Comparison of ENCODE assay signal across 9 cellular contexts in genomic region chr2:96907405-96908041, GRCh38. TPM values are rescaled to one million over a fixed set of nuclear protein-coding genes. Genes with fewer than 3 reads are reported as not detected.
DNase-seq lines count a peak whose midpoint lies in the region; ATAC-seq, FAIRE-seq and TF ChIP-seq lines count a peak whose summit lies in the region.
"Had no signal": no experiment of that assay in that cellular context is flagged by ENCODE, and none has a peak within 500 bp of the region (broad histone marks: within the 10 kb centered on the region; RNA-seq: fewer than 3 reads in every experiment).

No MANE protein-coding gene starts in this region.

- peaks cover 11% of the 10 kb centered on the region for H3K4me1 ChIP-seq in osteoblast (ENCODE audit: insufficient read depth, low read length)

- peak overlapping the region in 1 of 10 donors; percentile 53 for H3K27ac Mint-ChIP-seq in naive thymus-derived CD8-positive, alpha-beta T cell
- H3K27ac Mint-ChIP-seq: dendritic cell treated with granulocyte-macrophage colony-stimulating factor and Interleukin-4, amounts not matched to agents 40 ng/mL and 50 ng/mL, for 4 days had no signal

- TF ChIP-seq CTCF in WERI-Rb-1 (IDR thresholded peaks at IDR 0.05; ENCODE audit: low read depth, low read length), result no peak
- no peak for TF ChIP-seq CTCF in osteoblast (IDR thresholded peaks at IDR 0.05; ENCODE audit: extremely low read depth, low read depth, low read length)

- H3K4me3 ChIP-seq in WERI-Rb-1 (ENCODE audit: low read depth, low read length) (no peak overlapping the region), osteoblast (ENCODE audit: insufficient read depth, low read length) (peak overlapping the region; percentile 37)

- no peaks in the 10 kb centered on the region for H3K79me2 ChIP-seq in osteoblast (ENCODE audit: insufficient read depth, low read length)

- H3K36me3 ChIP-seq in WERI-Rb-1 (no peaks in the 10 kb centered on the region), osteoblast (ENCODE audit: insufficient read depth, low read length) (no peaks in the 10 kb centered on the region)

- no peaks in the 10 kb centered on the region for H3K27me3 Mint-ChIP-seq in naive thymus-derived CD8-positive, alpha-beta T cell

- ATAC-seq in naive thymus-derived CD8-positive, alpha-beta T cell, result no peak

- DNase-seq in Ammon's horn (ENCODE audit: low spot score), result peak; percentile 84
- DNase-seq in WERI-Rb-1, result peak; percentile 46
- peak; percentile 90 for DNase-seq in cardiac septum (ENCODE audit: low spot score)
- peak; percentile 94 for DNase-seq in osteoblast (ENCODE audit: insufficient read length, low spot score, missing footprints)
- no peak for DNase-seq in GM12891 (ENCODE audit: insufficient read length, low spot score)
- DNase-seq in naive thymus-derived CD8-positive, alpha-beta T cell, result no peak
- no peak for DNase-seq in activated CD4-positive, alpha-beta T cell treated with anti-CD3 and anti-CD28 coated beads for 1 hour
- DNase-seq in NCI-H226, result no peak

- intact Hi-C loops in cardiac septum (cut with DNase I), result loop anchor here (1.0 to 5.0 kb wide), 5 partner anchors 19 to 270 kb away; partner anchors contain the start of genes ANKRD39 and KANSL3

- peaks cover 23 to 38% (median 33%) of the 10 kb centered on the region in 4 donors for H3K4me1 Mint-ChIP-seq in naive thymus-derived CD8-positive, alpha-beta T cell

- no peak overlapping the region for H3K4me3 Mint-ChIP-seq in naive thymus-derived CD8-positive, alpha-beta T cell
- H3K4me3 Mint-ChIP-seq: dendritic cell treated with granulocyte-macrophage colony-stimulating factor and Interleukin-4, amounts not matched to agents 40 ng/mL and 50 ng/mL, for 4 days had no signal

- no peak for TF ChIP-seq POLR2A in GM12891 (IDR thresholded peaks at IDR 0.05; ENCODE audit: low read depth, low read length)

- POLR2A ChIA-PET in naive thymus-derived CD8-positive, alpha-beta T cell (lab: Charles Lee), result no interaction called here

- no peak for FAIRE-seq in GM12891 (lab: Jason Lieb, UNC)

- no peaks in the 10 kb centered on the region for H4K20me1 ChIP-seq in osteoblast (ENCODE audit: insufficient read depth, low read length)

- H3K4me2 ChIP-seq in osteoblast (ENCODE audit: insufficient read depth, low read length), result peak overlapping the region; percentile 45

- H3K36me3 Mint-ChIP-seq in naive thymus-derived CD8-positive, alpha-beta T cell, result no peaks in the 10 kb centered on the region

- H3K27me3 ChIP-seq in WERI-Rb-1 (ENCODE audit: insufficient read depth, low read depth, severe bottlenecking), result no peaks in the 10 kb centered on the region
- no peaks in the 10 kb centered on the region for H3K27me3 ChIP-seq in osteoblast (ENCODE audit: insufficient read depth, low read length)

- H3K27ac ChIP-seq in WERI-Rb-1 (no peak overlapping the region), osteoblast (ENCODE audit: low read depth, low read length) (peak overlapping the region; percentile 53)

- H3K9me3 ChIP-seq in WERI-Rb-1 (ENCODE audit: severe bottlenecking) (no peaks in the 10 kb centered on the region), osteoblast (ENCODE audit: low read depth, low read length) (no peaks in the 10 kb centered on the region)

- H3K9me3 Mint-ChIP-seq in naive thymus-derived CD8-positive, alpha-beta T cell, result no peaks in the 10 kb centered on the region
- H3K9me3 Mint-ChIP-seq: dendritic cell treated with granulocyte-macrophage colony-stimulating factor and Interleukin-4, amounts not matched to agents 40 ng/mL and 50 ng/mL, for 4 days had no signal

- peak overlapping the region; percentile 95 for H2AFZ ChIP-seq in osteoblast (ENCODE audit: low read length)

TF ChIP-seq in GM12891, 5 proteins besides CTCF, POLR2A, EP300 and RAD21:
- TF ChIP-seq PAX5 (IDR thresholded peaks at IDR 0.05; ENCODE audit: insufficient read depth, low read length, severe bottlenecking) (no peak), POU2F2 (IDR thresholded peaks at IDR 0.05; ENCODE audit: low read depth, low read length) (no peak), TAF1 (IDR thresholded peaks at IDR 0.05; ENCODE audit: low read depth, low read length) (no peak), SPI1 (IDR thresholded peaks at IDR 0.05; ENCODE audit: low read depth, low read length) (no peak), POLR2AphosphoS5 (IDR thresholded peaks at IDR 0.05; ENCODE audit: low read depth, low read length) (no peak)

RNA-seq across cellular contexts. Expression of gene SEMA4C, which starts 37.6 kb away (rescaled TPM):
- total RNA-seq in cardiac septum (25.6 TPM), osteoblast (28.0 and 29.7 TPM in 2 replicates)
- 8.8 TPM for polyA plus RNA-seq in GM12891 (2012; ENCODE audit: low read depth, missing spikeins)
- total RNA-seq in naive thymus-derived CD8-positive, alpha-beta T cell, result 10 to 100 TPM; 35.6 to 38.6 TPM
- polyA plus RNA-seq in naive thymus-derived CD8-positive, alpha-beta T cell, result 1 to 10 TPM; 1.9 to 2.8 (median 2.2) TPM

RNA-seq across cellular contexts. Expression of gene ANKRD39, which starts 49.7 kb away (rescaled TPM):
- total RNA-seq in cardiac septum (15.2 TPM), osteoblast (5.1 and 5.9 TPM in 2 replicates)
- polyA plus RNA-seq in GM12891 (2012; ENCODE audit: low read depth, missing spikeins), result 14.9 TPM
- 10 to 100 TPM; 13.5 to 14.2 TPM for total RNA-seq in naive thymus-derived CD8-positive, alpha-beta T cell
- polyA plus RNA-seq in naive thymus-derived CD8-positive, alpha-beta T cell, result 10 to 100 TPM; 12.2 to 18.7 (median 16.2) TPM

Comparison
In these comparisons a context has a peak if more than half of its experiments do, and no peak if none do; other contexts are left out.
1. DNase-seq: peak in Ammon's horn (single experiment), WERI-Rb-1 (single experiment), cardiac septum (single experiment) and osteoblast (single experiment); none in GM12891 (single experiment), naive thymus-derived CD8-positive, alpha-beta T cell (0 of 10), activated CD4-positive, alpha-beta T cell treated with anti-CD3 and anti-CD28 coated beads for 1 hour (single experiment) and NCI-H226 (single experiment).